14 cellular contexts compared by ENCODE assay signal in genomic region chr16:1469693-1470201, GRCh38. TPM values are rescaled to one million over a fixed set of nuclear protein-coding genes. Genes with fewer than 3 reads are reported as not detected.
A peak's percentile ranks its signal among the peaks of the same experiment; 100 is the strongest.
DNase-seq lines count a peak whose midpoint lies in the region; ATAC-seq and TF ChIP-seq lines count a peak whose summit lies in the region.
"Had no signal": no experiment of that assay in that cellular context is flagged by ENCODE, and none has a peak within 500 bp of the region (broad histone marks: within the 10 kb centered on the region; RNA-seq: fewer than 3 reads in every experiment).

No MANE protein-coding gene starts in this region.

- H3K4me3 ChIP-seq in DOHH2 (ENCODE audit: low read length) (peak overlapping the region; percentile 74), neuronal stem cell (ENCODE audit: low read length in 2 of 2) (no peak overlapping the region)
- H3K4me3 ChIP-seq: sigmoid colon, SJSA1 had no signal

- no CpG with 5 or more reads among the region's 20 CpGs for WGBS in neuronal stem cell (ENCODE audit: extremely low coverage in 2 of 2, insufficient read length in 2 of 2, insufficient replicate concordance in 1 of 2), 2 donors

- H3K27ac ChIP-seq in DOHH2 (ENCODE audit: low read depth, low read length) (peak overlapping the region; percentile 79), neuronal stem cell (replicated peaks; ENCODE audit: low read length) (no peak overlapping the region)
- H3K27ac ChIP-seq: SJSA1 had no signal

- no peak overlapping the region for H4K8ac ChIP-seq in neuronal stem cell (ENCODE audit: low read depth, low read length)

- H2BK12ac ChIP-seq in neuronal stem cell (ENCODE audit: low read length) = peak overlapping the region; percentile 41

- H3K27me3 ChIP-seq in DOHH2 (ENCODE audit: control insufficient read depth, low read length) = no peaks in the 10 kb centered on the region
- no peaks in the 10 kb centered on the region for H3K27me3 ChIP-seq in neuronal stem cell (ENCODE audit: control insufficient read depth in 3 of 3, insufficient read depth in 3 of 3, low read depth in 1 of 3, low read length in 3 of 3)
- H3K27me3 ChIP-seq: sigmoid colon, SJSA1 had no signal

- peak overlapping the region; percentile 36 for H3K27ac Mint-ChIP-seq in chondrocyte (ENCODE audit: unreplicated experiment)
- no peak overlapping the region for H3K27ac Mint-ChIP-seq in glutamatergic neuron (ENCODE audit: unreplicated experiment)

- no peak for ATAC-seq in GM18907 (IDR thresholded peaks at IDR 0.05; ENCODE audit: unreplicated experiment)
- ATAC-seq: activated naive CD4-positive, alpha-beta T cell treated with anti-CD3 and anti-CD28 coated beads, Interleukin-2, amount 50 U/mL, for 72 hours had no signal

- no peaks in the 10 kb centered on the region for H3K9me2 ChIP-seq in DOHH2 (replicated peaks; ENCODE audit: control insufficient read depth, low read length)

- TF ChIP-seq CTCF in DOHH2 (IDR thresholded peaks at IDR 0.05; ENCODE audit: low read depth, low read length, poor library complexity, severe bottlenecking) (no peak), chondrocyte (IDR thresholded peaks at IDR 0.05) (no peak), glutamatergic neuron (IDR thresholded peaks at IDR 0.05; ENCODE audit: partially characterized antibody, unreplicated experiment) (no peak)

- H2AFZ ChIP-seq in neuronal stem cell (ENCODE audit: low read length) = no peak overlapping the region

- H3F3A ChIP-seq in DOHH2 (ENCODE audit: control insufficient read depth, insufficient read depth) = peaks cover 6% of the 10 kb centered on the region; the same call in 1 of the 2 replicates

- H3K79me2 ChIP-seq in DOHH2 (ENCODE audit: control insufficient read depth, low read length) = peaks cover 93% of the 10 kb centered on the region

- H3K18ac ChIP-seq in neuronal stem cell (ENCODE audit: low read length) = no peak overlapping the region

- H3K9me3 Mint-ChIP-seq in chondrocyte (ENCODE audit: low read depth) (no peaks in the 10 kb centered on the region), glutamatergic neuron (ENCODE audit: unreplicated experiment) (peaks cover 4% of the 10 kb centered on the region)
- H3K9me3 Mint-ChIP-seq: activated naive CD4-positive, alpha-beta T cell treated with anti-CD3 and anti-CD28 coated beads, Interleukin-2, amount 50 U/mL, for 72 hours had no signal

- H3K4ac ChIP-seq in neuronal stem cell (ENCODE audit: low read length) = no peak overlapping the region

- no peaks in the 10 kb centered on the region for H3K27me3 Mint-ChIP-seq in chondrocyte (ENCODE audit: low read depth)
- peaks cover 8% of the 10 kb centered on the region for H3K27me3 Mint-ChIP-seq in glutamatergic neuron (ENCODE audit: unreplicated experiment)

- H3K9ac ChIP-seq in neuronal stem cell (ENCODE audit: low read depth, low read length, poor library complexity) = no peak overlapping the region

- peaks cover 49% of the 10 kb centered on the region for H3K4me1 ChIP-seq in DOHH2 (ENCODE audit: control insufficient read depth, low read length)
- H3K4me1 ChIP-seq in neuronal stem cell (ENCODE audit: control insufficient read depth in 2 of 2, insufficient read depth in 1 of 2, low read depth in 1 of 2, low read length in 2 of 2) = peaks cover 4 to 9% of the 10 kb centered on the region in 2 donors

- H3K4me1 Mint-ChIP-seq in chondrocyte (ENCODE audit: low read depth) (peaks cover 35% of the 10 kb centered on the region), glutamatergic neuron (ENCODE audit: low read depth, unreplicated experiment) (peaks cover 8% of the 10 kb centered on the region)

- H4K20me1 ChIP-seq in DOHH2 (ENCODE audit: control insufficient read depth, insufficient read depth, low read depth, low read length) = no peaks in the 10 kb centered on the region

- H3K36me3 ChIP-seq in DOHH2 (ENCODE audit: control insufficient read depth, low read length) (no peaks in the 10 kb centered on the region), neuronal stem cell (replicated peaks in 1 of 2; ENCODE audit: control insufficient read depth in 2 of 2, insufficient read depth in 2 of 2, low read length in 2 of 2) (no peaks in the 10 kb centered on the region)

- peak overlapping the region; percentile 94 for H3K4me2 ChIP-seq in DOHH2 (ENCODE audit: low read length)
- no peak overlapping the region for H3K4me2 ChIP-seq in neuronal stem cell (ENCODE audit: insufficient read depth, low read length, poor library complexity, severe bottlenecking)

- no peak overlapping the region for H2BK15ac ChIP-seq in neuronal stem cell (ENCODE audit: low read length)

- no peak overlapping the region for H2AK5ac ChIP-seq in neuronal stem cell (ENCODE audit: low read depth, low read length)

- H3K36me3 Mint-ChIP-seq in chondrocyte (ENCODE audit: low read depth) = no peaks in the 10 kb centered on the region
- no peaks in the 10 kb centered on the region for H3K36me3 Mint-ChIP-seq in glutamatergic neuron (ENCODE audit: unreplicated experiment)
- H3K36me3 Mint-ChIP-seq: activated naive CD4-positive, alpha-beta T cell treated with anti-CD3 and anti-CD28 coated beads, Interleukin-2, amount 50 U/mL, for 72 hours had no signal

- peak; percentile 67 for DNase-seq in KG1 (lab: John Stamatoyannopoulos, UW)
- DNase-seq in chondrocyte (ENCODE audit: low spot score) = no peak
- no peak for DNase-seq in neuronal stem cell (ENCODE audit: low spot score)
- DNase-seq in D341Med (ENCODE audit: low spot score) = no peak
- no peak for DNase-seq in glutamatergic neuron
- DNase-seq: activated CD4-positive, alpha-beta T cell treated with anti-CD3 and anti-CD28 coated beads, Interleukin-2, amount 50 U/mL, for 4 hours; effector CD4-positive, alpha-beta T cell; NCI-H1048; NCI-H526 treated with DMSO at 0.1 percent for 48 hours; sigmoid colon had no signal

- H3K4me3 Mint-ChIP-seq in chondrocyte (ENCODE audit: unreplicated experiment) (no peak overlapping the region), glutamatergic neuron (ENCODE audit: unreplicated experiment) (no peak overlapping the region)

- H3K23ac ChIP-seq in neuronal stem cell (ENCODE audit: low read depth, low read length, poor library complexity) = peak overlapping the region; percentile 43

- no peak overlapping the region for H4K91ac ChIP-seq in neuronal stem cell (ENCODE audit: low read depth, low read length, poor library complexity)

- H3K14ac ChIP-seq in neuronal stem cell (ENCODE audit: low read length) = peak overlapping the region; percentile 56

- H3K9me3 ChIP-seq in DOHH2 (ENCODE audit: control insufficient read depth, insufficient read depth, low read length) (no peaks in the 10 kb centered on the region), neuronal stem cell (replicated peaks in 1 of 2; ENCODE audit: control insufficient read depth in 2 of 2, insufficient read depth in 1 of 2, low read depth in 1 of 2, low read length in 2 of 2) (no peaks in the 10 kb centered on the region)
- H3K9me3 ChIP-seq: sigmoid colon, SJSA1 had no signal

- no peak overlapping the region for H2BK5ac ChIP-seq in neuronal stem cell (ENCODE audit: low read length)

- peak overlapping the region; percentile 61 for H2BK120ac ChIP-seq in neuronal stem cell (ENCODE audit: low read depth, low read length)

- peaks cover 36% of the 10 kb centered on the region for H3K79me1 ChIP-seq in neuronal stem cell (ENCODE audit: low read depth, low read length)

RNA-seq across cellular contexts. Expression of gene CLCN7, which starts 5.1 kb away (rescaled TPM):
- 81.7 to 97.0 TPM (median 95.2 TPM) in 3 replicates for total RNA-seq in chondrocyte
- 32.7 TPM for polyA plus RNA-seq in neuronal stem cell (2013, experiment 1 of 2)
- 28.0 TPM for polyA plus RNA-seq in neuronal stem cell (2013, experiment 2 of 2)
- 118 TPM for total RNA-seq in glutamatergic neuron (ENCODE audit: unreplicated experiment)

RNA-seq across cellular contexts. Expression of gene PTX4, which starts 19.0 kb away (rescaled TPM):
- total RNA-seq in chondrocyte (not detected in 3 replicates), glutamatergic neuron (ENCODE audit: unreplicated experiment) (2.2 TPM)
- not detected for polyA plus RNA-seq in neuronal stem cell (2013, experiment 1 of 2)
- polyA plus RNA-seq in neuronal stem cell (2013, experiment 2 of 2) = not detected
- total RNA-seq: activated naive CD4-positive, alpha-beta T cell treated with anti-CD3 and anti-CD28 coated beads, Interleukin-2, amount 50 U/mL, for 72 hours; sigmoid colon; SJSA1 had no signal
- polyA plus RNA-seq: sigmoid colon had no signal

RNA-seq across cellular contexts. Expression of gene TELO2, which starts 23.4 kb away (rescaled TPM):
- total RNA-seq in chondrocyte = 19.3 to 30.9 TPM (median 21.7 TPM) in 3 replicates
- 17.1 TPM for polyA plus RNA-seq in neuronal stem cell (2013, experiment 1 of 2)
- 16.7 TPM for polyA plus RNA-seq in neuronal stem cell (2013, experiment 2 of 2)
- 101 TPM for total RNA-seq in glutamatergic neuron (ENCODE audit: unreplicated experiment)

RNA-seq across cellular contexts. Expression of gene CCDC154, which starts 25.4 kb away (rescaled TPM):
- total RNA-seq in chondrocyte (0.51 to 2.0 TPM (median 1.3 TPM) in 3 replicates), glutamatergic neuron (ENCODE audit: unreplicated experiment) (4.2 TPM)
- polyA plus RNA-seq in neuronal stem cell (2013, experiment 1 of 2) = 0.86 TPM
- polyA plus RNA-seq in neuronal stem cell (2013, experiment 2 of 2) = 1.2 TPM
- total RNA-seq: SJSA1 had no signal

RNA-seq across cellular contexts. Expression of gene PERCC1, which starts 38.9 kb away (rescaled TPM):
- not detected in 3 replicates for total RNA-seq in chondrocyte
- polyA plus RNA-seq in neuronal stem cell (2013, experiment 1 of 2) = not detected
- polyA plus RNA-seq in neuronal stem cell (2013, experiment 2 of 2) = not detected
- total RNA-seq in glutamatergic neuron (ENCODE audit: unreplicated experiment) = not detected
- total RNA-seq: sigmoid colon, SJSA1 had no signal
